8 cellular contexts compared by ENCODE assay signal in the genomic region with DNA sequence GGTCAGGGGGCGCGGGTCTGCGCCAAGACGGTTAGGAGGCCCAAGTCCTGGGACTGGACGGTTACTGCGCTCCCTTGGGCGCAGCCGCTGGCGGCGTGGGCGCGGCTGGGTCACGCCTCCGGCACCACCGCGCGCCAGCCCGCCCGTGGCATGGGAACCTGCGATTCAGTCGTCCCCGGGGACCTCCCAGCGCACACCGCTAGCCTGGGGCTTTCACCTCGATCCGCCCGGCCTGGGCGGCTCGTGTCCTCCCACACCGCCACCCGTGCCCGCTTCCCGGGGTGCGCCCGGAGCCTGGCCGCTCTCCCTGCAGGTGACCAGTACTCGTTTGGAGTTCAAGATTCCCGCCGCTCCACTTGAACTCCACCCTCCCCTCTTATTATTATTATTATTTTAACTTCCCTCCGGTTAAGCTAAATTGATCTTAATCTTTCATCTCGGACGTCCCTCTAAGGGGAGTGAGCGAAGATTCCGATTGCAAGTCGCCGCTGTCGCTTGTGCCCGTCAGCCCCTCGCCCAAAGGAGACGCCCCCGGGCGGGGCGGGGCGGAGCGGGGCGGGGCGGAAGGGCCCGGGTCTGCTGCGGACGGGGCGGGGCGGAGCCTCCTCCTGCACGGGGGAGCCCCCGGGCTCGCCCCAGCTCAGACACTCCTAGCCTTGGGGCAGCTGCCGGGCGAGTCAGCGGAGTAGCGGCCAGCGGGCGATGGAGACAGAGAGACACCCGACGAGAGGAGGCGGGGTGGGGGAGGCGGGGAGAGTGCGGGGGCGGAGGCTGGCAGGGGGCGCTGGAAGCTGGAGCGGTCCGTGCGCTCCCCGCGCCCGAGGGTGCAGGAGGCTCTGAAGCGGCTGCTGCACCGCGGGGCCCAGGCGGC. TPM values are rescaled to one million over a fixed set of nuclear protein-coding genes. Genes with fewer than 3 reads are reported as not detected.
DNase-seq lines count a peak whose midpoint lies in the region; ATAC-seq, FAIRE-seq and TF ChIP-seq lines count a peak whose summit lies in the region.

A gene with protein sequence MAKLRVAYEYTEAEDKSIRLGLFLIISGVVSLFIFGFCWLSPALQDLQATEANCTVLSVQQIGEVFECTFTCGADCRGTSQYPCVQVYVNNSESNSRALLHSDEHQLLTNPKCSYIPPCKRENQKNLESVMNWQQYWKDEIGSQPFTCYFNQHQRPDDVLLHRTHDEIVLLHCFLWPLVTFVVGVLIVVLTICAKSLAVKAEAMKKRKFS (plus strand): TSS at position 643 of the 871 bp plus-strand sequence. CDS start 445 bp downstream, outside the sequence.

- DNase-seq in ELF-1 (ENCODE audit: low read depth, low spot score) (peak; percentile 79), H54 (ENCODE audit: insufficient read length, low spot score) (peak; percentile 71), LHCN-M2 (ENCODE audit: low read depth) (peak; percentile 48), SW 1271 (lab: John Stamatoyannopoulos, UW) (peak; percentile 29 to 73), left ventricle myocardium superior (peak; percentile 81), putamen (ENCODE audit: low spot score) (peak; percentile 74), DMS79 (lab: John Stamatoyannopoulos, UW) (no peak)
- DNase-seq in activated naive CD8-positive, alpha-beta T cell treated with anti-CD3 and anti-CD28 coated beads, Interleukin-2, amount 10 ng/mL, durations not matched to agents 7 days and 5 days = peak; percentile 82

- H3K9me3 Mint-ChIP-seq in activated naive CD8-positive, alpha-beta T cell treated with anti-CD3 and anti-CD28 coated beads, Interleukin-2, amount 10 ng/mL, durations not matched to agents 7 days and 5 days = no peaks in the 10 kb centered on the region

- intact Hi-C loops in left ventricle myocardium superior (cut with micrococcal nuclease) = no loop called here

- ATAC-seq in activated naive CD8-positive, alpha-beta T cell treated with anti-CD3 and anti-CD28 coated beads, Interleukin-2, amount 10 ng/mL, durations not matched to agents 7 days and 5 days (ENCODE audit: low read depth) = peak; percentile 79
- peak; percentile 93 for ATAC-seq in left ventricle myocardium superior

- no peaks in the 10 kb centered on the region for H3K36me3 Mint-ChIP-seq in activated naive CD8-positive, alpha-beta T cell treated with anti-CD3 and anti-CD28 coated beads, Interleukin-2, amount 10 ng/mL, durations not matched to agents 7 days and 5 days

- H3K27ac Mint-ChIP-seq in activated naive CD8-positive, alpha-beta T cell treated with anti-CD3 and anti-CD28 coated beads, Interleukin-2, amount 10 ng/mL, durations not matched to agents 7 days and 5 days = peak within 1 kb of the TSS; percentile 70

- no peak for TF ChIP-seq POLR2A in H54 (IDR thresholded peaks at IDR 0.05; ENCODE audit: low read depth, low read length)

- H3K4me3 Mint-ChIP-seq in activated naive CD8-positive, alpha-beta T cell treated with anti-CD3 and anti-CD28 coated beads, Interleukin-2, amount 10 ng/mL, durations not matched to agents 7 days and 5 days = peak within 1 kb of the TSS; percentile 83

- POLR2A ChIA-PET in activated naive CD8-positive, alpha-beta T cell treated with anti-CD3 and anti-CD28 coated beads, Interleukin-2, amount 10 ng/mL, durations not matched to agents 7 days and 5 days (lab: Charles Lee) = interaction anchor here (1.2 to 2.0 kb wide), 2 partner anchors 51 to 123 kb away, joined by 3 to 9 read pairs; partner anchors contain the start of gene CNOT2

- H3K27me3 Mint-ChIP-seq in activated naive CD8-positive, alpha-beta T cell treated with anti-CD3 and anti-CD28 coated beads, Interleukin-2, amount 10 ng/mL, durations not matched to agents 7 days and 5 days = peaks cover 41% of the 10 kb centered on the region

- no peak for FAIRE-seq in H54 (lab: Jason Lieb, UNC)

- H3K4me1 Mint-ChIP-seq in activated naive CD8-positive, alpha-beta T cell treated with anti-CD3 and anti-CD28 coated beads, Interleukin-2, amount 10 ng/mL, durations not matched to agents 7 days and 5 days = peaks cover 10% of the 10 kb centered on the region

RNA-seq across cellular contexts. Expression of the gene that starts here (rescaled TPM):
- total RNA-seq in LHCN-M2 (2014; rRNA removed) = 0.75 and 0.90 TPM in 2 replicates
- polyA plus RNA-seq in LHCN-M2 (2012) = 1.4 TPM
- total RNA-seq in activated naive CD8-positive, alpha-beta T cell treated with anti-CD3 and anti-CD28 coated beads, Interleukin-2, amount 10 ng/mL, durations not matched to agents 7 days and 5 days = 1 to 10 TPM in 1 of 2 experiments, under 1 TPM in 1; 0.74 to 1.4 TPM
- total RNA-seq in left ventricle myocardium superior = 1.9 TPM
